ENCODE assay signal across 1 cellular context in the genomic region with DNA sequence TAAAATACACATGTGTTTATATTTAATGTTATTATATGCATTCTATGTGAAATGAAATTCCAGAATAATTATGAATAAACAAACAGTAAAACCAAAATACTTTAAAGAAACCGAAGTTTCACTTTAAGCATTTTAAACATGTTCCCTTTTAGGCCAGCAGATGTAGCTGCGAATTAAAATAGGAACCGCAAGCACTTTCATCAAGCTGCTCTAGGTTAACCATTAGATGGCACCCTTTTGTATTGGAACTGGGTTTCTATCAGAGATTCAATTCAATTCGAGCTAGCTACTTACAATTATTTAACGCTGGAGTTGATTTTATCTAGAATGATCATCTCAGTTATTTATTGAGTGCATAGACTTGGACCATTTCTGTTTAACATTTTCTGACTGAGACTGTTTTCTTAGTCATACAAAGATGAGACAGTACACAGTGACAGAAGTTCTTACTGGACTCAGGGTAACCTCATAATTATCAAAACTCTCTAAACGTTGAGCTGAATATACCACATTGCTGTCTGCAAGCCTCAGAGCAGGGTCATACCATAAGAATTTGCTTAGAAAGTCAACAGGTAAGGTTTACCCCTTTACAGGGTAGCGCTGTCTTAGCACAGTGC.
TF ChIP-seq lines count a peak whose summit lies in the region.

No MANE protein-coding gene starts in this region.

TF ChIP-seq in GM23338, 12 proteins besides CTCF, POLR2A, EP300 and RAD21 (continued from another document):
- TF ChIP-seq, protein P1, sequence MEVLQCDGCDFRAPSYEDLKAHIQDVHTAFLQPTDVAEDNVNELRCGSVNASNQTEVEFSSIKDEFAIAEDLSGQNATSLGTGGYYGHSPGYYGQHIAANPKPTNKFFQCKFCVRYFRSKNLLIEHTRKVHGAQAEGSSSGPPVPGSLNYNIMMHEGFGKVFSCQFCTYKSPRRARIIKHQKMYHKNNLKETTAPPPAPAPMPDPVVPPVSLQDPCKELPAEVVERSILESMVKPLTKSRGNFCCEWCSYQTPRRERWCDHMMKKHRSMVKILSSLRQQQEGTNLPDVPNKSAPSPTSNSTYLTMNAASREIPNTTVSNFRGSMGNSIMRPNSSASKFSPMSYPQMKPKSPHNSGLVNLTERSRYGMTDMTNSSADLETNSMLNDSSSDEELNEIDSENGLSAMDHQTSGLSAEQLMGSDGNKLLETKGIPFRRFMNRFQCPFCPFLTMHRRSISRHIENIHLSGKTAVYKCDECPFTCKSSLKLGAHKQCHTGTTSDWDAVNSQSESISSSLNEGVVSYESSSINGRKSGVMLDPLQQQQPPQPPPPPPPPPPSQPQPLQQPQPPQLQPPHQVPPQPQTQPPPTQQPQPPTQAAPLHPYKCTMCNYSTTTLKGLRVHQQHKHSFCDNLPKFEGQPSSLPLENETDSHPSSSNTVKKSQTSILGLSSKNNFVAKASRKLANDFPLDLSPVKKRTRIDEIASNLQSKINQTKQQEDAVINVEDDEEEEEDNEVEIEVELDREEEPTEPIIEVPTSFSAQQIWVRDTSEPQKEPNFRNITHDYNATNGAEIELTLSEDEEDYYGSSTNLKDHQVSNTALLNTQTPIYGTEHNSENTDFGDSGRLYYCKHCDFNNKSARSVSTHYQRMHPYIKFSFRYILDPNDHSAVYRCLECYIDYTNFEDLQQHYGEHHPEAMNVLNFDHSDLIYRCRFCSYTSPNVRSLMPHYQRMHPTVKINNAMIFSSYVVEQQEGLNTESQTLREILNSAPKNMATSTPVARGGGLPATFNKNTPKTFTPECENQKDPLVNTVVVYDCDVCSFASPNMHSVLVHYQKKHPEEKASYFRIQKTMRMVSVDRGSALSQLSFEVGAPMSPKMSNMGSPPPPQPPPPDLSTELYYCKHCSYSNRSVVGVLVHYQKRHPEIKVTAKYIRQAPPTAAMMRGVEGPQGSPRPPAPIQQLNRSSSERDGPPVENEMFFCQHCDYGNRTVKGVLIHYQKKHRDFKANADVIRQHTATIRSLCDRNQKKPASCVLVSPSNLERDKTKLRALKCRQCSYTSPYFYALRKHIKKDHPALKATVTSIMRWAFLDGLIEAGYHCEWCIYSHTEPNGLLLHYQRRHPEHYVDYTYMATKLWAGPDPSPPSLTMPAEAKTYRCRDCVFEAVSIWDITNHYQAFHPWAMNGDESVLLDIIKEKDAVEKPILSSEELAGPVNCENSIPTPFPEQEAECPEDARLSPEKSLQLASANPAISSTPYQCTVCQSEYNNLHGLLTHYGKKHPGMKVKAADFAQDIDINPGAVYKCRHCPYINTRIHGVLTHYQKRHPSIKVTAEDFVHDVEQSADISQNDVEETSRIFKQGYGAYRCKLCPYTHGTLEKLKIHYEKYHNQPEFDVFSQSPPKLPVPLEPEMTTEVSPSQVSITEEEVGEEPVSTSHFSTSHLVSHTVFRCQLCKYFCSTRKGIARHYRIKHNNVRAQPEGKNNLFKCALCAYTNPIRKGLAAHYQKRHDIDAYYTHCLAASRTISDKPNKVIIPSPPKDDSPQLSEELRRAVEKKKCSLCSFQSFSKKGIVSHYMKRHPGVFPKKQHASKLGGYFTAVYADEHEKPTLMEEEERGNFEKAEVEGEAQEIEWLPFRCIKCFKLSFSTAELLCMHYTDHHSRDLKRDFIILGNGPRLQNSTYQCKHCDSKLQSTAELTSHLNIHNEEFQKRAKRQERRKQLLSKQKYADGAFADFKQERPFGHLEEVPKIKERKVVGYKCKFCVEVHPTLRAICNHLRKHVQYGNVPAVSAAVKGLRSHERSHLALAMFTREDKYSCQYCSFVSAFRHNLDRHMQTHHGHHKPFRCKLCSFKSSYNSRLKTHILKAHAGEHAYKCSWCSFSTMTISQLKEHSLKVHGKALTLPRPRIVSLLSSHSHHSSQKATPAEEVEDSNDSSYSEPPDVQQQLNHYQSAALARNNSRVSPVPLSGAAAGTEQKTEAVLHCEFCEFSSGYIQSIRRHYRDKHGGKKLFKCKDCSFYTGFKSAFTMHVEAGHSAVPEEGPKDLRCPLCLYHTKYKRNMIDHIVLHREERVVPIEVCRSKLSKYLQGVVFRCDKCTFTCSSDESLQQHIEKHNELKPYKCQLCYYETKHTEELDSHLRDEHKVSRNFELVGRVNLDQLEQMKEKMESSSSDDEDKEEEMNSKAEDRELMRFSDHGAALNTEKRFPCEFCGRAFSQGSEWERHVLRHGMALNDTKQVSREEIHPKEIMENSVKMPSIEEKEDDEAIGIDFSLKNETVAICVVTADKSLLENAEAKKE (CRISPR knock-in tag; IDR thresholded peaks at IDR 0.05) = no peak
TF ChIP-seq in GM23338: peak in this region for 0.
